In genomic region chr11:70715166-70715565, GRCh38 we compare ENCODE assay signal across 24 cellular contexts.
DNase-seq lines count a peak whose midpoint lies in the region; ATAC-seq, FAIRE-seq and TF ChIP-seq lines count a peak whose summit lies in the region.
"Had no signal": no experiment of that assay in that cellular context is flagged by ENCODE, and none has a peak within 500 bp of the region (broad histone marks: within the 10 kb centered on the region; RNA-seq: fewer than 3 reads in every experiment).

No MANE protein-coding gene starts in this region.

- intact Hi-C loops in Right ventricle myocardium inferior (cut with DNase I) = no loop called here
- intact Hi-C loops in heart left ventricle (cut with DNase I) = no loop called here
- intact Hi-C loops in kidney (cut with DNase I) = no loop called here

- ATAC-seq in Right ventricle myocardium inferior = no peak
- ATAC-seq in heart left ventricle = no peak
- ATAC-seq: A549, GM12878 had no signal

- H3K27me3 ChIP-seq in heart left ventricle = peaks cover 0 to 65% (median 15%) of the 10 kb centered on the region in 9 donors
- peaks cover 70% of the 10 kb centered on the region for H3K27me3 ChIP-seq in BE2C

- no peak overlapping the region for H3K27ac ChIP-seq in heart left ventricle
- no peak overlapping the region for H3K27ac ChIP-seq in kidney (ENCODE audit: low read depth in 2 of 2, low read length in 2 of 2)
- H3K27ac ChIP-seq: 22Rv1, A549, BLaER1 had no signal

- 80 to 93% (median 81%) methylated on average over 6 of the region's 6 CpGs for WGBS in heart left ventricle, 4 donors

- H3K9ac ChIP-seq in kidney (ENCODE audit: low read length in 2 of 2) = no peak overlapping the region
- H3K9ac ChIP-seq: BLaER1 had no signal

- H3K4me1 ChIP-seq in heart left ventricle (no peaks in the 10 kb centered on the region), kidney (ENCODE audit: control insufficient read depth in 1 of 2, insufficient read depth in 1 of 2, low read depth in 1 of 2, low read length in 2 of 2) (no peaks in the 10 kb centered on the region), BE2C (0 out of 2 replicates have a peak, but pooled peaks cover 4% of the 10 kb centered on the region)
- H3K4me1 ChIP-seq: A549 had no signal

- TF ChIP-seq POLR2A in heart left ventricle (IDR thresholded peaks at IDR 0.05) = no peak

- no peak overlapping the region for H3K4me3 ChIP-seq in heart left ventricle
- no peak overlapping the region for H3K4me3 ChIP-seq in kidney (ENCODE audit: low read length in 2 of 2)
- no peak overlapping the region for H3K4me3 ChIP-seq in BE2C (ENCODE audit: low read depth, low read length)
- H3K4me3 ChIP-seq: A549, BLaER1, GM12878 had no signal

- H3K9me3 ChIP-seq in heart left ventricle (no peaks in the 10 kb centered on the region), kidney (ENCODE audit: control insufficient read depth in 1 of 2, low read length in 2 of 2) (no peaks in the 10 kb centered on the region), BE2C (no peaks in the 10 kb centered on the region)
- H3K9me3 ChIP-seq: A549, BLaER1 had no signal

- DNase-seq in Right ventricle myocardium inferior (ENCODE audit: missing footprints) (peak; percentile 34), heart left ventricle (no peak), kidney (peak; percentile 46), BE2C (no peak)
- no peak for DNase-seq in stimulated activated CD4-positive, alpha-beta T cell treated with anti-CD3 and anti-CD28 coated beads, Interleukin-12 subunit alpha, Interleukin-12 subunit beta, amount 100 ng/mL, for 4 hours
- DNase-seq: AML-193; C1 segment of cervical spinal cord; CD4-positive, alpha-beta memory T cell; CD4-positive, CD25-positive, alpha-beta regulatory T cell; CD8-positive, alpha-beta memory T cell; COR-L47; DMS 273 treated with DMSO at 0.1 percent for 48 hours; DMS153; DMS53; DMS79; DND-41; EL; GDM1 had no signal

- H3K36me3 ChIP-seq in heart left ventricle (no peaks in the 10 kb centered on the region), kidney (ENCODE audit: control insufficient read depth in 1 of 2, insufficient read depth in 2 of 2, low read length in 2 of 2) (no peaks in the 10 kb centered on the region), BE2C (no peaks in the 10 kb centered on the region)
- H3K36me3 ChIP-seq: BLaER1 had no signal

- TF ChIP-seq CTCF in heart left ventricle (IDR thresholded peaks at IDR 0.05) (no peak), kidney (IDR thresholded peaks at IDR 0.05; ENCODE audit: borderline replicate concordance, extremely low read depth, insufficient read depth) (no peak), BE2C (IDR thresholded peaks at IDR 0.05; ENCODE audit: low read depth, low read length) (no peak)

- FAIRE-seq in kidney (lab: Jason Lieb, UNC) = no peak
- FAIRE-seq: A549, GM12878, GM12892, GM18507 had no signal

Comparison
In these comparisons a context has a peak if more than half of its experiments do, and no peak if none do; other contexts are left out.
1. DNase-seq: peak in Right ventricle myocardium inferior (single experiment) and kidney (single experiment); none in heart left ventricle (0 of 5), stimulated activated CD4-positive, alpha-beta T cell treated with anti-CD3 and anti-CD28 coated beads, Interleukin-12 subunit alpha, Interleukin-12 subunit beta, amount 100 ng/mL, for 4 hours (single experiment) and BE2C (single experiment).